Comparison of ENCODE assay signal across 13 cellular contexts in genomic region chr16:56915311-56916105, GRCh38. TPM values are rescaled to one million over a fixed set of nuclear protein-coding genes. Genes with fewer than 3 reads are reported as not detected.
DNase-seq lines count a peak whose midpoint lies in the region; ATAC-seq, FAIRE-seq and TF ChIP-seq lines count a peak whose summit lies in the region.
"Had no signal": no experiment of that assay in that cellular context is flagged by ENCODE, and none has a peak within 500 bp of the region (broad histone marks: within the 10 kb centered on the region; RNA-seq: fewer than 3 reads in every experiment).

No MANE protein-coding gene starts in this region.

- peaks cover 88% of the 10 kb centered on the region for H3K4me1 ChIP-seq in HepG2 (ENCODE audit: insufficient read depth, low read length)
- peaks cover 0 to 11% (median 0%) of the 10 kb centered on the region in 4 donors for H3K4me1 ChIP-seq in right lobe of liver
- H3K4me1 ChIP-seq in SK-N-SH (ENCODE audit: control insufficient read depth in 1 of 2, insufficient read depth in 2 of 2, low read depth in 1 of 2, low read length in 1 of 2) = peaks cover 0 to 20% of the 10 kb centered on the region in 2 experiments; a peak in 1 of 4 replicates

- TF ChIP-seq RAD21 in HepG2 (CRISPR knock-in tag; IDR thresholded peaks at IDR 0.05) = no peak
- TF ChIP-seq RAD21 in SK-N-SH (IDR thresholded peaks at IDR 0.05; ENCODE audit: low read length) = no peak

- H3K27ac ChIP-seq in HepG2 (ENCODE audit: extremely low read length, insufficient read depth, low read length) (no peak overlapping the region), right lobe of liver (no peak overlapping the region), SK-N-SH (ENCODE audit: low read depth in 2 of 2, low read length in 1 of 2) (no peak overlapping the region)

- H3K4me3 Mint-ChIP-seq in activated T-cell treated with anti-CD3 and anti-CD28 coated beads, Interleukin-2, amount 50 U/mL, for 24 hours = no peak overlapping the region
- H3K4me3 Mint-ChIP-seq: endodermal cell had no signal

- TF ChIP-seq EP300 in HepG2 (IDR thresholded peaks at IDR 0.05; ENCODE audit: low read depth in 2 of 2, low read length in 2 of 2) (no peak), HepG2 (CRISPR knock-in tag; IDR thresholded peaks at IDR 0.05; ENCODE audit: borderline replicate concordance) (no peak), SK-N-SH (IDR thresholded peaks at IDR 0.05; ENCODE audit: borderline replicate concordance in 1 of 2, low read depth in 1 of 2, low read length in 1 of 2) (no peak)

- DNase-seq in HepG2 (ENCODE audit: low spot score) = no peak
- no peak for DNase-seq in right lobe of liver
- DNase-seq in fibroblast of villous mesenchyme (ENCODE audit: low read depth) = peak; percentile 65
- DNase-seq in sciatic nerve (ENCODE audit: low spot score) = no peak
- no peak for DNase-seq in SK-N-SH
- no peak for DNase-seq in activated T-cell treated with anti-CD3 and anti-CD28 coated beads, Interleukin-2, amount 50 U/mL, for 24 hours
- no peak for DNase-seq in NCI-H1048 (lab: John Stamatoyannopoulos, UW)
- DNase-seq: activated CD8-positive, alpha-beta memory T cell treated with anti-CD3 and anti-CD28 coated beads, Interleukin-2, amount 50 U/mL, for 48 hours; endodermal cell; NCI-H1930; NCI-H748 treated with DMSO at 0.1 percent for 48 hours had no signal

- H3K79me2 ChIP-seq in HepG2 (ENCODE audit: insufficient read depth, low read length) = no peaks in the 10 kb centered on the region
- no peaks in the 10 kb centered on the region for H3K79me2 ChIP-seq in SK-N-SH (ENCODE audit: insufficient read depth)

- 62% methylated on average over 13 of the region's 13 CpGs for WGBS in HepG2 (ENCODE audit: low lambda C conversion rate)
- WGBS in right lobe of liver (ENCODE audit: insufficient coverage, low coverage, low lambda C conversion rate, missing lambda C conversion rate) = 78% methylated on average over 12 of the region's 13 CpGs
- 71% methylated on average over 13 of the region's 13 CpGs for WGBS in SK-N-SH (ENCODE audit: low lambda C conversion rate)

- no peak for TF ChIP-seq POLR2A in HepG2 (IDR thresholded peaks at IDR 0.05; ENCODE audit: insufficient read depth in 1 of 2, low read depth in 2 of 2, low read length in 2 of 2)
- no peak for TF ChIP-seq POLR2A in right lobe of liver (IDR thresholded peaks at IDR 0.05)

- H3K27ac Mint-ChIP-seq in activated T-cell treated with anti-CD3 and anti-CD28 coated beads, Interleukin-2, amount 50 U/mL, for 24 hours = no peak overlapping the region
- H3K27ac Mint-ChIP-seq: endodermal cell had no signal

- no peaks in the 10 kb centered on the region for H3K9me2 ChIP-seq in SK-N-SH

- H3F3A ChIP-seq in SK-N-SH (replicated peaks; ENCODE audit: insufficient read depth) = no peaks in the 10 kb centered on the region

- ATAC-seq in HepG2 (no peak), right lobe of liver (no peak), sciatic nerve (peak; percentile 59), HG03457 (IDR thresholded peaks at IDR 0.05; ENCODE audit: unreplicated experiment) (no peak)

- H3K4me1 Mint-ChIP-seq in activated T-cell treated with anti-CD3 and anti-CD28 coated beads, Interleukin-2, amount 50 U/mL, for 24 hours (ENCODE audit: low read depth) = peaks cover 54% of the 10 kb centered on the region

- no peaks in the 10 kb centered on the region for H3K36me3 Mint-ChIP-seq in activated T-cell treated with anti-CD3 and anti-CD28 coated beads, Interleukin-2, amount 50 U/mL, for 24 hours (ENCODE audit: low read depth)

- no TSS peak for BruUV-seq in HepG2 (replicated peaks; lab: Mats Ljungman, UMichigan)

- CTCF ChIA-PET in HepG2 (lab: Yijun Ruan, JAX; ENCODE audit: low intra/inter-chr PET ratio, low total read pairs) (no interaction called here), SK-N-SH (lab: Yijun Ruan, JAX) (no interaction called here)

- H4K20me1 ChIP-seq in HepG2 (ENCODE audit: insufficient read depth, low read length) = no peaks in the 10 kb centered on the region
- no peaks in the 10 kb centered on the region for H4K20me1 ChIP-seq in SK-N-SH (ENCODE audit: insufficient read depth)

- H3K27me3 ChIP-seq in HepG2 (ENCODE audit: control insufficient read depth in 1 of 2, insufficient read depth in 2 of 2, low read length in 2 of 2) = peaks cover 0 to 7% of the 10 kb centered on the region in 2 experiments; a peak in 1 of 5 replicates
- no peaks in the 10 kb centered on the region for H3K27me3 ChIP-seq in right lobe of liver
- no peaks in the 10 kb centered on the region for H3K27me3 ChIP-seq in SK-N-SH (ENCODE audit: insufficient read depth)

- no peaks in the 10 kb centered on the region for H3K27me3 Mint-ChIP-seq in activated T-cell treated with anti-CD3 and anti-CD28 coated beads, Interleukin-2, amount 50 U/mL, for 24 hours

- FAIRE-seq in HepG2 (lab: Jason Lieb, UNC) = no peak

- in situ Hi-C loops in HepG2 (cut with HindIII; ENCODE audit: extremely low pct_ligation_motif_present, low pct_unique_long_range_greater_than_20kb) = no loop called here

- POLR2A ChIA-PET in HepG2 (lab: Yijun Ruan, JAX) = interaction anchor here (0.6 to 1.7 kb wide), 2 partner anchors 16 to 54 kb away, joined by 3 to 11 read pairs; partner anchors contain the start of gene HERPUD1
- POLR2A ChIA-PET in SK-N-SH (lab: Yijun Ruan, JAX) = no interaction called here

- H3K36me3 ChIP-seq in HepG2 (replicated peaks in 1 of 2; ENCODE audit: control insufficient read depth in 1 of 2, insufficient read depth in 2 of 2, low read length in 2 of 2) (no peaks in the 10 kb centered on the region), right lobe of liver (no peaks in the 10 kb centered on the region), SK-N-SH (replicated peaks in 1 of 2; ENCODE audit: control insufficient read depth in 1 of 2, insufficient read depth in 2 of 2, low read length in 1 of 2) (no peaks in the 10 kb centered on the region)

- H3K4me3 ChIP-seq in HepG2 (replicated peaks in 1 of 3; ENCODE audit: insufficient read depth in 1 of 3, low read depth in 2 of 3, low read length in 3 of 3) (no peak overlapping the region), right lobe of liver (no peak overlapping the region), fibroblast of villous mesenchyme (ENCODE audit: low read depth, low read length) (no peak overlapping the region), SK-N-SH (ENCODE audit: low read depth in 2 of 2, low read length in 1 of 2) (no peak overlapping the region)

- H3K9ac ChIP-seq in HepG2 (ENCODE audit: insufficient read depth, low read depth, low read length) (no peak overlapping the region), SK-N-SH (no peak overlapping the region)

- H3K9me3 ChIP-seq in HepG2 (ENCODE audit: low read length) (no peaks in the 10 kb centered on the region), right lobe of liver (no peaks in the 10 kb centered on the region), SK-N-SH (no peaks in the 10 kb centered on the region)

- H3K4me2 ChIP-seq in HepG2 (ENCODE audit: low read depth, low read length) (no peak overlapping the region), SK-N-SH (no peak overlapping the region)

- H3K9me3 Mint-ChIP-seq in activated T-cell treated with anti-CD3 and anti-CD28 coated beads, Interleukin-2, amount 50 U/mL, for 24 hours = peaks cover 2% of the 10 kb centered on the region
- H3K9me3 Mint-ChIP-seq: endodermal cell had no signal

- TF ChIP-seq CTCF in HepG2 (CRISPR knock-in tag; IDR thresholded peaks at IDR 0.05) (no peak), right lobe of liver (IDR thresholded peaks at IDR 0.05) (no peak), fibroblast of villous mesenchyme (IDR thresholded peaks at IDR 0.05; ENCODE audit: insufficient read depth, low read depth, low read length) (no peak), SK-N-SH (IDR thresholded peaks at IDR 0.05) (no peak)

- H2AFZ ChIP-seq in HepG2 (ENCODE audit: low read length) (no peak overlapping the region), SK-N-SH (ENCODE audit: low read depth) (no peak overlapping the region)

- intact Hi-C loops in HepG2 (cut with micrococcal nuclease; ENCODE audit: unreplicated experiment) = no loop called here
- intact Hi-C loops in right lobe of liver (cut with DNase I) = no loop called here
- intact Hi-C loops in sciatic nerve (cut with DNase I) = no loop called here

RNA-seq across cellular contexts. Expression of gene HERPUD1, which starts 16.4 kb away (rescaled TPM):
- total RNA-seq in HepG2 (2016; rRNA removed; fragmentation: Illumina TruSeq; extraction: Trizol) (65.3 and 96.2 TPM in 2 replicates), right lobe of liver (100 to 1,000 TPM; 103 to 185 (median 133) TPM), fibroblast of villous mesenchyme (98.4 and 135 TPM in 2 replicates), sciatic nerve (150 TPM)
- 30.1 and 30.9 TPM in 2 replicates for total RNA-seq in HepG2 (2016; cell fraction: cytosol; rRNA removed; fragmentation: Illumina TruSeq; extraction: Trizol; ENCODE audit: low read depth)
- total RNA-seq in HepG2 (2016; cell fraction: insoluble cytoplasmic fraction; rRNA removed; fragmentation: Illumina TruSeq; extraction: Trizol) = 63.9 and 93.3 TPM in 2 replicates
- 64.8 and 86.4 TPM in 2 replicates for total RNA-seq in HepG2 (2016; cell fraction: membrane; rRNA removed; fragmentation: Illumina TruSeq; extraction: Trizol)
- total RNA-seq in HepG2 (2016; cell fraction: nucleus; rRNA removed; fragmentation: Illumina TruSeq; extraction: Trizol) = 133 and 155 TPM in 2 replicates
- polyA plus RNA-seq in HepG2 (2011; rRNA removed) (311 and 323 TPM in 2 replicates), SK-N-SH (2012; rRNA removed) (46.3 and 71.1 TPM in 2 replicates)
- 179 and 230 TPM in 2 replicates for polyA plus RNA-seq in HepG2 (2011; cell fraction: cytosol; rRNA removed)
- polyA plus RNA-seq in HepG2 (2011; cell fraction: nucleus; rRNA removed) = 192 and 208 TPM in 2 replicates
- 165 and 190 TPM in 2 replicates for polyA plus RNA-seq in HepG2 (2012)
- 33.0 and 44.6 TPM in 2 replicates for polyA plus RNA-seq in HepG2 (2016; cell fraction: cytosol; fragmentation: Illumina TruSeq; extraction: Trizol; ENCODE audit: low read depth)
- polyA plus RNA-seq in HepG2 (2016; cell fraction: insoluble cytoplasmic fraction; fragmentation: Illumina TruSeq; extraction: Trizol; ENCODE audit: low read depth) = 80.1 and 93.2 TPM in 2 replicates
- polyA plus RNA-seq in HepG2 (2016; cell fraction: membrane; fragmentation: Illumina TruSeq; extraction: Trizol; ENCODE audit: low read depth) = 58.1 and 78.2 TPM in 2 replicates
- polyA plus RNA-seq in HepG2 (2016; cell fraction: nucleus; fragmentation: Illumina TruSeq; extraction: Trizol; ENCODE audit: insufficient read depth, low read depth) = 216 and 231 TPM in 2 replicates
- 206 and 472 TPM in 2 replicates for polyA minus RNA-seq in HepG2 (2011; rRNA and poly(A)+ RNA removed; ENCODE audit: low replicate concordance)
- 126 and 139 TPM in 2 replicates for polyA minus RNA-seq in HepG2 (2011; cell fraction: cytosol; rRNA and poly(A)+ RNA removed)
- 287 and 365 TPM in 2 replicates for polyA minus RNA-seq in HepG2 (2011; cell fraction: nucleus; rRNA and poly(A)+ RNA removed)
- 49.4 and 54.4 TPM in 2 replicates for polyA plus RNA-seq in SK-N-SH (2012; cell fraction: cytosol; rRNA removed)
- 37.9 and 75.2 TPM in 2 replicates for polyA plus RNA-seq in SK-N-SH (2012; cell fraction: nucleus; rRNA removed)

RNA-seq across cellular contexts. Expression of gene CETP, which starts 46.2 kb away (rescaled TPM):
- 0.31 TPM in 1 of 2 replicates, not detected in the other for total RNA-seq in HepG2 (2016; rRNA removed; fragmentation: Illumina TruSeq; extraction: Trizol)
- not detected in 2 replicates for total RNA-seq in HepG2 (2016; cell fraction: cytosol; rRNA removed; fragmentation: Illumina TruSeq; extraction: Trizol; ENCODE audit: low read depth)
- 0.17 TPM in 1 of 2 replicates, not detected in the other for total RNA-seq in HepG2 (2016; cell fraction: insoluble cytoplasmic fraction; rRNA removed; fragmentation: Illumina TruSeq; extraction: Trizol)
- total RNA-seq in HepG2 (2016; cell fraction: membrane; rRNA removed; fragmentation: Illumina TruSeq; extraction: Trizol) = 0.14 and 0.25 TPM in 2 replicates
- total RNA-seq in HepG2 (2016; cell fraction: nucleus; rRNA removed; fragmentation: Illumina TruSeq; extraction: Trizol) = 0.28 TPM in 2 replicates
- 9.8 and 15.7 TPM in 2 replicates for polyA plus RNA-seq in HepG2 (2011; rRNA removed)
- 7.5 and 11.8 TPM in 2 replicates for polyA plus RNA-seq in HepG2 (2011; cell fraction: cytosol; rRNA removed)
- polyA plus RNA-seq in HepG2 (2011; cell fraction: nucleus; rRNA removed) = 8.6 and 9.0 TPM in 2 replicates
- 1.5 and 3.1 TPM in 2 replicates for polyA plus RNA-seq in HepG2 (2012)
- polyA plus RNA-seq in HepG2 (2016; cell fraction: cytosol; fragmentation: Illumina TruSeq; extraction: Trizol; ENCODE audit: low read depth) = 0.25 and 0.33 TPM in 2 replicates
- 0.32 and 0.36 TPM in 2 replicates for polyA plus RNA-seq in HepG2 (2016; cell fraction: insoluble cytoplasmic fraction; fragmentation: Illumina TruSeq; extraction: Trizol; ENCODE audit: low read depth)
- 0.11 and 0.17 TPM in 2 replicates for polyA plus RNA-seq in HepG2 (2016; cell fraction: membrane; fragmentation: Illumina TruSeq; extraction: Trizol; ENCODE audit: low read depth)
- 0.56 and 0.62 TPM in 2 replicates for polyA plus RNA-seq in HepG2 (2016; cell fraction: nucleus; fragmentation: Illumina TruSeq; extraction: Trizol; ENCODE audit: insufficient read depth, low read depth)
- polyA minus RNA-seq in HepG2 (2011; rRNA and poly(A)+ RNA removed; ENCODE audit: low replicate concordance) = 0.07 and 7.1 TPM in 2 replicates
- polyA minus RNA-seq in HepG2 (2011; cell fraction: cytosol; rRNA and poly(A)+ RNA removed) = 2.1 and 4.2 TPM in 2 replicates
- polyA minus RNA-seq in HepG2 (2011; cell fraction: nucleus; rRNA and poly(A)+ RNA removed) = 1.5 and 2.5 TPM in 2 replicates
- total RNA-seq in right lobe of liver = 10 to 100 TPM in 1 of 6 experiments, 1 to 10 TPM in 4, under 1 TPM in 1; 0.62 to 11.8 (median 4.7) TPM
- not detected in 2 replicates for total RNA-seq in fibroblast of villous mesenchyme
- 8.2 TPM for total RNA-seq in sciatic nerve
- polyA plus RNA-seq in SK-N-SH (2012; rRNA removed) = not detected in 2 replicates
- polyA plus RNA-seq in SK-N-SH (2012; cell fraction: cytosol; rRNA removed) = 0.03 TPM in 1 of 2 replicates, not detected in the other
- 0.05 TPM in 1 of 2 replicates, not detected in the other for polyA plus RNA-seq in SK-N-SH (2012; cell fraction: nucleus; rRNA removed)
- total RNA-seq: endodermal cell had no signal

RNA-seq across cellular contexts. Expression of gene SLC12A3, which starts 50.5 kb away (rescaled TPM):
- total RNA-seq in HepG2 (2016; rRNA removed; fragmentation: Illumina TruSeq; extraction: Trizol) (not detected in 2 replicates), right lobe of liver (not detected), fibroblast of villous mesenchyme (not detected in 2 replicates), sciatic nerve (not detected)
- 0.35 TPM in 1 of 2 replicates, not detected in the other for total RNA-seq in HepG2 (2016; cell fraction: cytosol; rRNA removed; fragmentation: Illumina TruSeq; extraction: Trizol; ENCODE audit: low read depth)
- not detected in 2 replicates for total RNA-seq in HepG2 (2016; cell fraction: insoluble cytoplasmic fraction; rRNA removed; fragmentation: Illumina TruSeq; extraction: Trizol)
- 0.07 and 0.40 TPM in 2 replicates for total RNA-seq in HepG2 (2016; cell fraction: membrane; rRNA removed; fragmentation: Illumina TruSeq; extraction: Trizol)
- total RNA-seq in HepG2 (2016; cell fraction: nucleus; rRNA removed; fragmentation: Illumina TruSeq; extraction: Trizol) = not detected in 2 replicates
- polyA plus RNA-seq in HepG2 (2011; rRNA removed) (5.1 and 6.2 TPM in 2 replicates), SK-N-SH (2012; rRNA removed) (not detected in 2 replicates)
- polyA plus RNA-seq in HepG2 (2011; cell fraction: cytosol; rRNA removed) = 1.6 and 1.7 TPM in 2 replicates
- polyA plus RNA-seq in HepG2 (2011; cell fraction: nucleus; rRNA removed) = 21.0 and 30.1 TPM in 2 replicates
- polyA plus RNA-seq in HepG2 (2012) = 1.9 and 3.9 TPM in 2 replicates
- polyA plus RNA-seq in HepG2 (2016; cell fraction: cytosol; fragmentation: Illumina TruSeq; extraction: Trizol; ENCODE audit: low read depth) = not detected in 2 replicates
- polyA plus RNA-seq in HepG2 (2016; cell fraction: insoluble cytoplasmic fraction; fragmentation: Illumina TruSeq; extraction: Trizol; ENCODE audit: low read depth) = not detected in 2 replicates
- polyA plus RNA-seq in HepG2 (2016; cell fraction: membrane; fragmentation: Illumina TruSeq; extraction: Trizol; ENCODE audit: low read depth) = not detected in 2 replicates
- not detected in 2 replicates for polyA plus RNA-seq in HepG2 (2016; cell fraction: nucleus; fragmentation: Illumina TruSeq; extraction: Trizol; ENCODE audit: insufficient read depth, low read depth)
- 8.9 and 232 TPM in 2 replicates for polyA minus RNA-seq in HepG2 (2011; rRNA and poly(A)+ RNA removed; ENCODE audit: low replicate concordance)
- polyA minus RNA-seq in HepG2 (2011; cell fraction: cytosol; rRNA and poly(A)+ RNA removed) = 2.2 and 2.3 TPM in 2 replicates
- 7.0 and 7.5 TPM in 2 replicates for polyA minus RNA-seq in HepG2 (2011; cell fraction: nucleus; rRNA and poly(A)+ RNA removed)
- not detected in 2 replicates for polyA plus RNA-seq in SK-N-SH (2012; cell fraction: cytosol; rRNA removed)
- polyA plus RNA-seq in SK-N-SH (2012; cell fraction: nucleus; rRNA removed) = not detected in 2 replicates
- total RNA-seq: endodermal cell, ureter had no signal
